Comparison of ENCODE assay signal across 13 cellular contexts in the genomic region with DNA sequence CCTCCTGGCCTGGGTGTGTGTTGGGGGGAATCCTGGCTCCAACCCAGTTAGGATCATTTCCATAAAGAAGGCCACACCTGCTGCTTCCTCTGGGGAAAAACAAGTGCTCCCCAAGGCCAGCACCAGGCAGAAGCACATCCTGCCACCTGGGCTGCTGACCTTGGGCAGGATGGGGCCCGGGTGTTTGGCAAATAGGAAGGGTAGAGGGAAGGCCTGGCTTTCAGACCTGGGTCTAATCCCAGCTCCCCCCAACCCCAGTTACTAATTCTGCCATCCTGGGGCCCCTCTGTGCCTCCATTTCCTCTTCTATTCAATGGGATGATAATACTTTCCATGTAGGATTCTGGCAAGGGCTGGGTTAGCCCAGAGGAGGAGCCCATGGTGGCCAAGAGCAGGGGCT. TPM values are rescaled to one million over a fixed set of nuclear protein-coding genes. Genes with fewer than 3 reads are reported as not detected.
A peak's percentile ranks its signal among the peaks of the same experiment; 100 is the strongest.
DNase-seq lines count a peak whose midpoint lies in the region; ATAC-seq and TF ChIP-seq lines count a peak whose summit lies in the region.
"Had no signal": no experiment of that assay in that cellular context is flagged by ENCODE, and none has a peak within 500 bp of the region (broad histone marks: within the 10 kb centered on the region; RNA-seq: fewer than 3 reads in every experiment).

No MANE protein-coding gene starts in this region.

- no peak overlapping the region for H3K4me3 ChIP-seq in BLaER1
- H3K4me3 ChIP-seq: GM23248 had no signal

- peak overlapping the region; percentile 72 for H3K27ac ChIP-seq in BLaER1
- H3K27ac ChIP-seq in CD4-positive, alpha-beta T cell (ENCODE audit: low read depth, low read length) = peak overlapping the region; percentile 33

- H3K9me3 Mint-ChIP-seq in CD4-positive, alpha-beta T cell = no peaks in the 10 kb centered on the region
- no peaks in the 10 kb centered on the region for H3K9me3 Mint-ChIP-seq in activated T-helper 17 cell treated with anti-CD3 and anti-CD28 coated beads, Interleukin-2, amount 50 U/mL, for 72 hours
- H3K9me3 Mint-ChIP-seq in natural killer cell treated with Interleukin-12 subunit alpha and Interleukin-12 subunit beta and Interleukin-15 and Interleukin-18, amount 100 ng/mL, for 72 hours = no peaks in the 10 kb centered on the region

- H3K4me2 ChIP-seq in BLaER1 = peak overlapping the region; percentile 76

- peak overlapping the region; percentile 99 for H3K4me3 Mint-ChIP-seq in CD4-positive, alpha-beta T cell
- H3K4me3 Mint-ChIP-seq in activated T-helper 17 cell treated with anti-CD3 and anti-CD28 coated beads, Interleukin-2, amount 50 U/mL, for 72 hours = peak overlapping the region; percentile 90
- no peak overlapping the region for H3K4me3 Mint-ChIP-seq in natural killer cell treated with Interleukin-12 subunit alpha and Interleukin-12 subunit beta and Interleukin-15 and Interleukin-18, amount 100 ng/mL, for 72 hours

- CTCF ChIA-PET in CD4-positive, alpha-beta T cell (lab: Charles Lee) = interaction anchor here (1.7 kb wide), 1 partner anchor 22 kb away, joined by 6 read pairs; no protein-coding TSS in a partner anchor

- intact Hi-C loops in CD4-positive, alpha-beta T cell (cut with DNase I, micrococcal nuclease) = no loop called here

- peaks cover 95% of the 10 kb centered on the region for H3K4me1 ChIP-seq in BLaER1

- H3K9me3 ChIP-seq in BLaER1 = no peaks in the 10 kb centered on the region
- no peaks in the 10 kb centered on the region for H3K9me3 ChIP-seq in CD4-positive, alpha-beta T cell (ENCODE audit: control insufficient read depth, low read length)

- TF ChIP-seq CTCF in CD4-positive, alpha-beta T cell (IDR thresholded peaks at IDR 0.05) = no peak

- POLR2A ChIA-PET in CD4-positive, alpha-beta T cell (lab: Charles Lee) = interaction anchor here (1.2 to 1.7 kb wide), 4 partner anchors 10 to 55 kb away, joined by 3 read pairs; no protein-coding TSS in a partner anchor

- no peaks in the 10 kb centered on the region for H4K20me1 ChIP-seq in BLaER1

- H3K27ac Mint-ChIP-seq in CD4-positive, alpha-beta T cell = peak overlapping the region; percentile 96
- H3K27ac Mint-ChIP-seq in activated T-helper 17 cell treated with anti-CD3 and anti-CD28 coated beads, Interleukin-2, amount 50 U/mL, for 72 hours = peak overlapping the region; percentile 95
- H3K27ac Mint-ChIP-seq in natural killer cell treated with Interleukin-12 subunit alpha and Interleukin-12 subunit beta and Interleukin-15 and Interleukin-18, amount 100 ng/mL, for 72 hours = peak overlapping the region; percentile 57 to 99

- ATAC-seq in CD4-positive, alpha-beta T cell (ENCODE audit: poor library complexity) = no peak
- no peak for ATAC-seq in activated T-helper 17 cell treated with anti-CD3 and anti-CD28 coated beads, Interleukin-2, amount 50 U/mL, for 72 hours (replicated peaks)
- ATAC-seq in natural killer cell treated with Interleukin-12 subunit alpha and Interleukin-12 subunit beta and Interleukin-15 and Interleukin-18, amount 100 ng/mL, for 72 hours = no peak
- ATAC-seq in GM18909 (IDR thresholded peaks at IDR 0.05; ENCODE audit: poor library complexity, unreplicated experiment) (no peak), left lobe of liver (no peak)

- no peak for DNase-seq in CD4-positive, alpha-beta T cell
- no peak for DNase-seq in natural killer cell treated with Interleukin-12 subunit alpha and Interleukin-12 subunit beta and Interleukin-15 and Interleukin-18, amount 100 ng/mL, for 72 hours (ENCODE audit: low spot score)
- DNase-seq in RPMI8226 (no peak), left lobe of liver (ENCODE audit: low spot score) (no peak)
- DNase-seq: activated CD4-positive, alpha-beta T cell treated with anti-CD3 and anti-CD28 coated beads, Interleukin-2, amount 50 U/mL, for 48 hours; DMS79; GM23248; hypothalamus; NCI-H146; stimulated activated CD4-positive, alpha-beta T cell treated with anti-CD3 and anti-CD28 coated beads, Interleukin-2, amount 100 ng/mL, for 48 hours had no signal

- H3K9ac ChIP-seq in BLaER1 = peak overlapping the region; percentile 42; the same call in 1 of the 2 replicates

- H3K4me1 Mint-ChIP-seq in CD4-positive, alpha-beta T cell (ENCODE audit: low read depth) = peaks cover 77% of the 10 kb centered on the region
- peaks cover 44% of the 10 kb centered on the region for H3K4me1 Mint-ChIP-seq in activated T-helper 17 cell treated with anti-CD3 and anti-CD28 coated beads, Interleukin-2, amount 50 U/mL, for 72 hours
- H3K4me1 Mint-ChIP-seq in natural killer cell treated with Interleukin-12 subunit alpha and Interleukin-12 subunit beta and Interleukin-15 and Interleukin-18, amount 100 ng/mL, for 72 hours (ENCODE audit: low read depth in 2 of 2) = peaks cover 46 to 55% of the 10 kb centered on the region in 2 donors

- peaks cover 51% of the 10 kb centered on the region for H3K36me3 Mint-ChIP-seq in CD4-positive, alpha-beta T cell (ENCODE audit: low read depth)
- H3K36me3 Mint-ChIP-seq in activated T-helper 17 cell treated with anti-CD3 and anti-CD28 coated beads, Interleukin-2, amount 50 U/mL, for 72 hours (ENCODE audit: low read depth) = peaks cover 96% of the 10 kb centered on the region
- peaks cover 13% of the 10 kb centered on the region for H3K36me3 Mint-ChIP-seq in natural killer cell treated with Interleukin-12 subunit alpha and Interleukin-12 subunit beta and Interleukin-15 and Interleukin-18, amount 100 ng/mL, for 72 hours

- no peaks in the 10 kb centered on the region for H3K27me3 Mint-ChIP-seq in CD4-positive, alpha-beta T cell
- H3K27me3 Mint-ChIP-seq in activated T-helper 17 cell treated with anti-CD3 and anti-CD28 coated beads, Interleukin-2, amount 50 U/mL, for 72 hours = no peaks in the 10 kb centered on the region
- H3K27me3 Mint-ChIP-seq in natural killer cell treated with Interleukin-12 subunit alpha and Interleukin-12 subunit beta and Interleukin-15 and Interleukin-18, amount 100 ng/mL, for 72 hours = no peaks in the 10 kb centered on the region

- H3K36me3 ChIP-seq in BLaER1 = no peaks in the 10 kb centered on the region

- no peaks in the 10 kb centered on the region for H3K27me3 ChIP-seq in BLaER1
- no peaks in the 10 kb centered on the region for H3K27me3 ChIP-seq in CD4-positive, alpha-beta T cell (ENCODE audit: control insufficient read depth, insufficient read depth, low read length)

RNA-seq across cellular contexts. Expression of a gene that starts 3.0 kb away (rescaled TPM):
- 100 to 1,000 TPM; 424 to 434 TPM for total RNA-seq in CD4-positive, alpha-beta T cell
- 100 to 1,000 TPM; 182 to 219 TPM for total RNA-seq in activated T-helper 17 cell treated with anti-CD3 and anti-CD28 coated beads, Interleukin-2, amount 50 U/mL, for 72 hours
- total RNA-seq in natural killer cell treated with Interleukin-12 subunit alpha and Interleukin-12 subunit beta and Interleukin-15 and Interleukin-18, amount 100 ng/mL, for 72 hours = 100 to 1,000 TPM; 190 to 316 TPM
- total RNA-seq in left lobe of liver = 6.4 TPM

RNA-seq across cellular contexts. Expression of a gene that starts 24.6 kb away (rescaled TPM):
- total RNA-seq in CD4-positive, alpha-beta T cell = not detected
- not detected for total RNA-seq in activated T-helper 17 cell treated with anti-CD3 and anti-CD28 coated beads, Interleukin-2, amount 50 U/mL, for 72 hours
- not detected for total RNA-seq in natural killer cell treated with Interleukin-12 subunit alpha and Interleukin-12 subunit beta and Interleukin-15 and Interleukin-18, amount 100 ng/mL, for 72 hours
- 3.8 TPM for total RNA-seq in left lobe of liver
- total RNA-seq: GM23248 had no signal

RNA-seq across cellular contexts. Expression of a gene that starts 54.4 kb away (rescaled TPM):
- total RNA-seq in CD4-positive, alpha-beta T cell = 100 to 1,000 TPM; 217 to 227 TPM
- total RNA-seq in activated T-helper 17 cell treated with anti-CD3 and anti-CD28 coated beads, Interleukin-2, amount 50 U/mL, for 72 hours = 100 to 1,000 TPM; 162 to 186 TPM
- 100 to 1,000 TPM; 127 to 141 TPM for total RNA-seq in natural killer cell treated with Interleukin-12 subunit alpha and Interleukin-12 subunit beta and Interleukin-15 and Interleukin-18, amount 100 ng/mL, for 72 hours
- 122 TPM for total RNA-seq in left lobe of liver

Comparison
In these comparisons a context has a peak if more than half of its experiments do, and no peak if none do; other contexts are left out.
1. RNA of a gene that starts 3.0 kb away (total RNA-seq): 424 to 434 TPM in CD4-positive, alpha-beta T cell, 190 to 316 TPM in natural killer cell treated with Interleukin-12 subunit alpha and Interleukin-12 subunit beta and Interleukin-15 and Interleukin-18, amount 100 ng/mL, for 72 hours and 182 to 219 TPM in activated T-helper 17 cell treated with anti-CD3 and anti-CD28 coated beads, Interleukin-2, amount 50 U/mL, for 72 hours; 6.4 TPM in left lobe of liver (single experiment); every median in the first group is over 10 times any median in the second.
2. Peak in every context shown above with its lines, with median percentiles within 50 percentile points of each other: H3K27ac Mint-ChIP-seq.